1 cellular context compared by ENCODE assay signal in genomic region chr15:64216722-64217428, GRCh38.
A peak's percentile ranks its signal among the peaks of the same experiment; 100 is the strongest.
TF ChIP-seq lines count a peak whose summit lies in the region.

No MANE protein-coding gene starts in this region.

TF ChIP-seq in HepG2, 621 proteins besides CTCF, POLR2A, EP300 and RAD21 (continued from another document and continues in another):
- TF ChIP-seq, protein P1, sequence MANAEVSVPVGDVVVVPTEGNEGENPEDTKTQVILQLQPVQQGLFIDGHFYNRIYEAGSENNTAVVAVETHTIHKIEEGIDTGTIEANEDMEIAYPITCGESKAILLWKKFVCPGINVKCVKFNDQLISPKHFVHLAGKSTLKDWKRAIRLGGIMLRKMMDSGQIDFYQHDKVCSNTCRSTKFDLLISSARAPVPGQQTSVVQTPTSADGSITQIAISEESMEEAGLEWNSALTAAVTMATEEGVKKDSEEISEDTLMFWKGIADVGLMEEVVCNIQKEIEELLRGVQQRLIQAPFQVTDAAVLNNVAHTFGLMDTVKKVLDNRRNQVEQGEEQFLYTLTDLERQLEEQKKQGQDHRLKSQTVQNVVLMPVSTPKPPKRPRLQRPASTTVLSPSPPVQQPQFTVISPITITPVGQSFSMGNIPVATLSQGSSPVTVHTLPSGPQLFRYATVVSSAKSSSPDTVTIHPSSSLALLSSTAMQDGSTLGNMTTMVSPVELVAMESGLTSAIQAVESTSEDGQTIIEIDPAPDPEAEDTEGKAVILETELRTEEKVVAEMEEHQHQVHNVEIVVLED (CRISPR knock-in tag; IDR thresholded peaks at IDR 0.05; ENCODE audit: borderline replicate concordance): 0 out of 2 replicates have a peak, but pooled peaks have one; percentile 29
- TF ChIP-seq PHF8 (CRISPR knock-in tag; IDR thresholded peaks at IDR 0.05) (no peak), ZNF614 (CRISPR knock-in tag; IDR thresholded peaks at IDR 0.05; ENCODE audit: borderline replicate concordance) (peak; percentile 87), CERS6 (CRISPR knock-in tag; IDR thresholded peaks at IDR 0.05) (no peak), HMG20B (CRISPR knock-in tag; conservative IDR thresholded peaks at IDR 0.05) (peak; percentile 67; the same call in 1 of the 2 replicates), NR2F6 (IDR thresholded peaks at IDR 0.05) (peak; percentile 79), NR2F6 (CRISPR knock-in tag; IDR thresholded peaks at IDR 0.05) (peak; percentile 89), FOXK1 (CRISPR knock-in tag; IDR thresholded peaks at IDR 0.05; ENCODE audit: borderline replicate concordance, low read depth) (peak; percentile 75; the same call in 1 of the 2 replicates), HOXA5 (CRISPR knock-in tag; IDR thresholded peaks at IDR 0.05) (0 out of 2 replicates have a peak, but pooled peaks have one; percentile 18), MAX (IDR thresholded peaks at IDR 0.05) (peak; percentile 83), SIX1 (CRISPR knock-in tag; IDR thresholded peaks at IDR 0.05; ENCODE audit: borderline replicate concordance) (peak; percentile 18; the same call in 1 of the 2 replicates), ZNF644 (CRISPR knock-in tag; IDR thresholded peaks at IDR 0.05; ENCODE audit: low read depth) (peak; percentile 98), RBM39 (IDR thresholded peaks at IDR 0.05; ENCODE audit: low read depth, low read length, poor library complexity, severe bottlenecking) (no peak), SMYD3 (CRISPR knock-in tag; IDR thresholded peaks at IDR 0.05) (no peak), ZNF574 (CRISPR knock-in tag; IDR thresholded peaks at IDR 0.05) (peak; percentile 73), NCOA2 (CRISPR knock-in tag; IDR thresholded peaks at IDR 0.05) (peak; percentile 82), RELA (CRISPR knock-in tag; IDR thresholded peaks at IDR 0.05) (peak; percentile 96; the same call in 1 of the 2 replicates), TGIF2 (CRISPR knock-in tag; IDR thresholded peaks at IDR 0.05) (peak; percentile 82; the same call in 1 of the 2 replicates), STAG1 (CRISPR knock-in tag; IDR thresholded peaks at IDR 0.05) (peak; percentile 57), ZNF547 (CRISPR knock-in tag; IDR thresholded peaks at IDR 0.05) (no peak), HDAC2 (CRISPR knock-in tag; IDR thresholded peaks at IDR 0.05) (peak; percentile 92), ZNF652 (CRISPR knock-in tag; IDR thresholded peaks at IDR 0.05; ENCODE audit: borderline replicate concordance, low read depth) (no peak), SOX6 (IDR thresholded peaks at IDR 0.05) (no peak), SOX6 (CRISPR knock-in tag; IDR thresholded peaks at IDR 0.05) (peak; percentile 97), DMAP1 (CRISPR knock-in tag; IDR thresholded peaks at IDR 0.05) (peak; percentile 75; the same call in 1 of the 2 replicates), HOXA7 (CRISPR knock-in tag; IDR thresholded peaks at IDR 0.05) (no peak), MIXL1 (CRISPR knock-in tag; IDR thresholded peaks at IDR 0.05) (peak; percentile 79; the same call in 1 of the 2 replicates), SETDB1 (CRISPR knock-in tag; IDR thresholded peaks at IDR 0.05; ENCODE audit: borderline replicate concordance) (no peak), CCDC6 (CRISPR knock-in tag; IDR thresholded peaks at IDR 0.05) (0 out of 2 replicates have a peak, but pooled peaks have one; percentile 47), ATF5 (CRISPR knock-in tag; IDR thresholded peaks at IDR 0.05; ENCODE audit: low read depth) (no peak), ZNF710 (CRISPR knock-in tag; IDR thresholded peaks at IDR 0.05; ENCODE audit: borderline replicate concordance) (peak; percentile 79; the same call in 1 of the 2 replicates), SKI (IDR thresholded peaks at IDR 0.05; ENCODE audit: partially characterized antibody) (peak; percentile 79), LCORL (IDR thresholded peaks at IDR 0.05) (peak; percentile 86), LCORL (CRISPR knock-in tag; IDR thresholded peaks at IDR 0.05) (peak; percentile 96), MXI1 (IDR thresholded peaks at IDR 0.05; ENCODE audit: borderline replicate concordance, low read depth, low read length) (peak; percentile 90; the same call in 1 of the 3 replicates), ZNF124 (CRISPR knock-in tag; IDR thresholded peaks at IDR 0.05) (no peak), ATF4 (CRISPR knock-in tag; IDR thresholded peaks at IDR 0.05) (peak in 1 of 2 experiments; percentile 82; a peak in 2 of 4 replicates), ZNF3 (CRISPR knock-in tag; IDR thresholded peaks at IDR 0.05) (no peak), ZNF354B (CRISPR knock-in tag; IDR thresholded peaks at IDR 0.05) (no peak), KDM1A (CRISPR knock-in tag; IDR thresholded peaks at IDR 0.05) (peak; percentile 20; the same call in 1 of the 2 replicates), YEATS4 (CRISPR knock-in tag; IDR thresholded peaks at IDR 0.05; ENCODE audit: borderline replicate concordance) (peak; percentile 56; the same call in 1 of the 2 replicates), ELF1 (CRISPR knock-in tag; IDR thresholded peaks at IDR 0.05) (peak; percentile 53; the same call in 1 of the 2 replicates), MTA1 (CRISPR knock-in tag; IDR thresholded peaks at IDR 0.05; ENCODE audit: borderline replicate concordance) (peak; percentile 64; the same call in 1 of the 2 replicates)
- TF ChIP-seq, protein P2, sequence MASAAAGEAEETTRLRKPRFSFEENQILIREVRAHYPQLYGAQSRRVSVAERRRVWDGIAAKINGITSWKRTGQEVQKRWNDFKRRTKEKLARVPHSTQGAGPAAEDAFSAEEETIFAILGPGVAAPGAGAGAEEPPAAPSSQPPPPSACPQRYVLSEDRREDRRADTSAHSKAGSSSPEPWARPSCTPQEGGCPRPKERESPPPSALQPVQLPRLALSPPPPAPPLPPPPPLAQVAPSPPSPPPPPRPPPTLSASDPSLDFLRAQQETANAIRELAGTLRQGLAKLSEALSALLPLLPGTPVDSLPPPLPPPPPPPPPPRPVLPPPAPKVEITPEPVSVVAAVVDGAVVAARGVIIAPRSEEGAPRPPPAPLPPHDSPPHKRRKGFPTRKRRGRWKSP (CRISPR knock-in tag; IDR thresholded peaks at IDR 0.05): peak; percentile 64; the same call in 1 of the 2 replicates
- TF ChIP-seq, protein P3, sequence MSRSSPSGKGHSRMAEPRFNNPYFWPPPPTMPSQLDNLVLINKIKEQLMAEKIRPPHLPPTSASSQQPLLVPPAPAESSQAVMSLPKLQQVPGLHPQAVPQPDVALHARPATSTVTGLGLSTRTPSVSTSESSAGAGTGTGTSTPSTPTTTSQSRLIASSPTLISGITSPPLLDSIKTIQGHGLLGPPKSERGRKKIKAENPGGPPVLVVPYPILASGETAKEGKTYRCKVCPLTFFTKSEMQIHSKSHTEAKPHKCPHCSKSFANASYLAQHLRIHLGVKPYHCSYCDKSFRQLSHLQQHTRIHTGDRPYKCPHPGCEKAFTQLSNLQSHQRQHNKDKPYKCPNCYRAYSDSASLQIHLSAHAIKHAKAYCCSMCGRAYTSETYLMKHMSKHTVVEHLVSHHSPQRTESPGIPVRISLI (CRISPR knock-in tag; IDR thresholded peaks at IDR 0.05; ENCODE audit: borderline replicate concordance): peak; percentile 93
- TF ChIP-seq, protein P4, sequence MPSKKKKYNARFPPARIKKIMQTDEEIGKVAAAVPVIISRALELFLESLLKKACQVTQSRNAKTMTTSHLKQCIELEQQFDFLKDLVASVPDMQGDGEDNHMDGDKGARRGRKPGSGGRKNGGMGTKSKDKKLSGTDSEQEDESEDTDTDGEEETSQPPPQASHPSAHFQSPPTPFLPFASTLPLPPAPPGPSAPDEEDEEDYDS (CRISPR knock-in tag; IDR thresholded peaks at IDR 0.05): peak; percentile 68; the same call in 1 of the 2 replicates
- TF ChIP-seq, protein P5, sequence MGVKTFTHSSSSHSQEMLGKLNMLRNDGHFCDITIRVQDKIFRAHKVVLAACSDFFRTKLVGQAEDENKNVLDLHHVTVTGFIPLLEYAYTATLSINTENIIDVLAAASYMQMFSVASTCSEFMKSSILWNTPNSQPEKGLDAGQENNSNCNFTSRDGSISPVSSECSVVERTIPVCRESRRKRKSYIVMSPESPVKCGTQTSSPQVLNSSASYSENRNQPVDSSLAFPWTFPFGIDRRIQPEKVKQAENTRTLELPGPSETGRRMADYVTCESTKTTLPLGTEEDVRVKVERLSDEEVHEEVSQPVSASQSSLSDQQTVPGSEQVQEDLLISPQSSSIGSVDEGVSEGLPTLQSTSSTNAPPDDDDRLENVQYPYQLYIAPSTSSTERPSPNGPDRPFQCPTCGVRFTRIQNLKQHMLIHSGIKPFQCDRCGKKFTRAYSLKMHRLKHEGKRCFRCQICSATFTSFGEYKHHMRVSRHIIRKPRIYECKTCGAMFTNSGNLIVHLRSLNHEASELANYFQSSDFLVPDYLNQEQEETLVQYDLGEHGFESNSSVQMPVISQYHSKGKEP (CRISPR knock-in tag; IDR thresholded peaks at IDR 0.05): 0 out of 2 replicates have a peak, but pooled peaks have one; percentile 50
- TF ChIP-seq, protein P6, sequence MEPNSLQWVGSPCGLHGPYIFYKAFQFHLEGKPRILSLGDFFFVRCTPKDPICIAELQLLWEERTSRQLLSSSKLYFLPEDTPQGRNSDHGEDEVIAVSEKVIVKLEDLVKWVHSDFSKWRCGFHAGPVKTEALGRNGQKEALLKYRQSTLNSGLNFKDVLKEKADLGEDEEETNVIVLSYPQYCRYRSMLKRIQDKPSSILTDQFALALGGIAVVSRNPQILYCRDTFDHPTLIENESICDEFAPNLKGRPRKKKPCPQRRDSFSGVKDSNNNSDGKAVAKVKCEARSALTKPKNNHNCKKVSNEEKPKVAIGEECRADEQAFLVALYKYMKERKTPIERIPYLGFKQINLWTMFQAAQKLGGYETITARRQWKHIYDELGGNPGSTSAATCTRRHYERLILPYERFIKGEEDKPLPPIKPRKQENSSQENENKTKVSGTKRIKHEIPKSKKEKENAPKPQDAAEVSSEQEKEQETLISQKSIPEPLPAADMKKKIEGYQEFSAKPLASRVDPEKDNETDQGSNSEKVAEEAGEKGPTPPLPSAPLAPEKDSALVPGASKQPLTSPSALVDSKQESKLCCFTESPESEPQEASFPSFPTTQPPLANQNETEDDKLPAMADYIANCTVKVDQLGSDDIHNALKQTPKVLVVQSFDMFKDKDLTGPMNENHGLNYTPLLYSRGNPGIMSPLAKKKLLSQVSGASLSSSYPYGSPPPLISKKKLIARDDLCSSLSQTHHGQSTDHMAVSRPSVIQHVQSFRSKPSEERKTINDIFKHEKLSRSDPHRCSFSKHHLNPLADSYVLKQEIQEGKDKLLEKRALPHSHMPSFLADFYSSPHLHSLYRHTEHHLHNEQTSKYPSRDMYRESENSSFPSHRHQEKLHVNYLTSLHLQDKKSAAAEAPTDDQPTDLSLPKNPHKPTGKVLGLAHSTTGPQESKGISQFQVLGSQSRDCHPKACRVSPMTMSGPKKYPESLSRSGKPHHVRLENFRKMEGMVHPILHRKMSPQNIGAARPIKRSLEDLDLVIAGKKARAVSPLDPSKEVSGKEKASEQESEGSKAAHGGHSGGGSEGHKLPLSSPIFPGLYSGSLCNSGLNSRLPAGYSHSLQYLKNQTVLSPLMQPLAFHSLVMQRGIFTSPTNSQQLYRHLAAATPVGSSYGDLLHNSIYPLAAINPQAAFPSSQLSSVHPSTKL (CRISPR knock-in tag; IDR thresholded peaks at IDR 0.05): peak; percentile 94
